Comparison of ENCODE assay signal across 9 cellular contexts in genomic region chr3:177478170-177478859, GRCh38.
DNase-seq lines count a peak whose midpoint lies in the region; ATAC-seq and TF ChIP-seq lines count a peak whose summit lies in the region.
"Had no signal": no experiment of that assay in that cellular context is flagged by ENCODE, and none has a peak within 500 bp of the region (broad histone marks: within the 10 kb centered on the region; RNA-seq: fewer than 3 reads in every experiment).

No MANE protein-coding gene starts in this region.

- H3K27ac ChIP-seq in muscle layer of colon (ENCODE audit: low read depth, low read length): peak overlapping the region; percentile 66

- H3K4me1 Mint-ChIP-seq in activated CD4-positive, alpha-beta T cell treated with anti-CD3 and anti-CD28 coated beads, Interleukin-2, amount 10 ng/mL, durations not matched to agents 24 days and 14 days: no peaks in the 10 kb centered on the region
- H3K4me1 Mint-ChIP-seq in activated T-helper 17 cell treated with anti-CD3 and anti-CD28 coated beads, Interleukin-2, amount 50 U/mL, for 72 hours: no peaks in the 10 kb centered on the region

- H3K27me3 ChIP-seq in muscle layer of colon (ENCODE audit: control insufficient read depth in 1 of 2, insufficient read depth in 2 of 2, low read length in 2 of 2): no peaks in the 10 kb centered on the region

- DNase-seq in ACHN (peak; percentile 90), NCI-H2196 (lab: John Stamatoyannopoulos, UW; ENCODE audit: unreplicated experiment) (peak; percentile 65), epithelial cell of esophagus (ENCODE audit: low read depth) (peak; percentile 97), cortex of kidney (lab: John Stamatoyannopoulos, UW) (no peak), NCI-H2081 treated with DMSO at 0.1 percent for 48 hours (lab: John Stamatoyannopoulos, UW) (no peak)
- no peak for DNase-seq in activated CD4-positive, alpha-beta T cell treated with anti-CD3 and anti-CD28 coated beads, Interleukin-2, amount 10 ng/mL, durations not matched to agents 24 days and 14 days
- DNase-seq: NCI-H187 had no signal

- no peaks in the 10 kb centered on the region for H3K36me3 Mint-ChIP-seq in activated CD4-positive, alpha-beta T cell treated with anti-CD3 and anti-CD28 coated beads, Interleukin-2, amount 10 ng/mL, durations not matched to agents 24 days and 14 days (ENCODE audit: low read depth)
- H3K36me3 Mint-ChIP-seq in activated T-helper 17 cell treated with anti-CD3 and anti-CD28 coated beads, Interleukin-2, amount 50 U/mL, for 72 hours (ENCODE audit: low read depth): no peaks in the 10 kb centered on the region

- no peak for ATAC-seq in activated T-helper 17 cell treated with anti-CD3 and anti-CD28 coated beads, Interleukin-2, amount 50 U/mL, for 72 hours (replicated peaks)

- no peak for TF ChIP-seq CTCF in epithelial cell of esophagus (IDR thresholded peaks at IDR 0.05; ENCODE audit: insufficient read depth, low read depth, low read length, missing control alignments)

- no peak overlapping the region for H3K4me3 Mint-ChIP-seq in activated CD4-positive, alpha-beta T cell treated with anti-CD3 and anti-CD28 coated beads, Interleukin-2, amount 10 ng/mL, durations not matched to agents 24 days and 14 days
- no peak overlapping the region for H3K4me3 Mint-ChIP-seq in activated T-helper 17 cell treated with anti-CD3 and anti-CD28 coated beads, Interleukin-2, amount 50 U/mL, for 72 hours

- peaks cover 40% of the 10 kb centered on the region for H3K4me1 ChIP-seq in muscle layer of colon (ENCODE audit: insufficient read depth, low read length)

- H3K27ac Mint-ChIP-seq in activated CD4-positive, alpha-beta T cell treated with anti-CD3 and anti-CD28 coated beads, Interleukin-2, amount 10 ng/mL, durations not matched to agents 24 days and 14 days: no peak overlapping the region
- no peak overlapping the region for H3K27ac Mint-ChIP-seq in activated T-helper 17 cell treated with anti-CD3 and anti-CD28 coated beads, Interleukin-2, amount 50 U/mL, for 72 hours

- no peaks in the 10 kb centered on the region for H3K9me3 ChIP-seq in muscle layer of colon (ENCODE audit: low read length)

- no peak overlapping the region for H3K4me3 ChIP-seq in epithelial cell of esophagus (ENCODE audit: low read length)
- H3K4me3 ChIP-seq in muscle layer of colon (ENCODE audit: low read depth in 1 of 2, low read length in 2 of 2): no peak overlapping the region

- H3K9me3 Mint-ChIP-seq in activated CD4-positive, alpha-beta T cell treated with anti-CD3 and anti-CD28 coated beads, Interleukin-2, amount 10 ng/mL, durations not matched to agents 24 days and 14 days: peaks cover 9% of the 10 kb centered on the region
- no peaks in the 10 kb centered on the region for H3K9me3 Mint-ChIP-seq in activated T-helper 17 cell treated with anti-CD3 and anti-CD28 coated beads, Interleukin-2, amount 50 U/mL, for 72 hours

- no peak overlapping the region for H3K9ac ChIP-seq in muscle layer of colon (ENCODE audit: low read length)

- in situ Hi-C loops in ACHN (cut with HindIII; ENCODE audit: low pct_ligation_motif_present, low pct_unique_long_range_greater_than_20kb, low sequenced_read_pairs): no loop called here

- no peaks in the 10 kb centered on the region for H3K27me3 Mint-ChIP-seq in activated CD4-positive, alpha-beta T cell treated with anti-CD3 and anti-CD28 coated beads, Interleukin-2, amount 10 ng/mL, durations not matched to agents 24 days and 14 days
- no peaks in the 10 kb centered on the region for H3K27me3 Mint-ChIP-seq in activated T-helper 17 cell treated with anti-CD3 and anti-CD28 coated beads, Interleukin-2, amount 50 U/mL, for 72 hours

- H3K36me3 ChIP-seq in muscle layer of colon (ENCODE audit: insufficient read depth, low read length): no peaks in the 10 kb centered on the region

- intact Hi-C loops in activated CD4-positive, alpha-beta T cell treated with anti-CD3 and anti-CD28 coated beads, Interleukin-2, amount 10 ng/mL, durations not matched to agents 24 days and 14 days (cut with micrococcal nuclease): no loop called here

Comparison
In these comparisons a context has a peak if more than half of its experiments do, and no peak if none do; other contexts are left out.
1. DNase-seq: peak in ACHN (single experiment), NCI-H2196 (single experiment) and epithelial cell of esophagus (single experiment); none in activated CD4-positive, alpha-beta T cell treated with anti-CD3 and anti-CD28 coated beads, Interleukin-2, amount 10 ng/mL, durations not matched to agents 24 days and 14 days (single experiment), cortex of kidney (single experiment) and NCI-H2081 treated with DMSO at 0.1 percent for 48 hours (single experiment).